ENCODE assay signal across 8 cellular contexts in the genomic region with DNA sequence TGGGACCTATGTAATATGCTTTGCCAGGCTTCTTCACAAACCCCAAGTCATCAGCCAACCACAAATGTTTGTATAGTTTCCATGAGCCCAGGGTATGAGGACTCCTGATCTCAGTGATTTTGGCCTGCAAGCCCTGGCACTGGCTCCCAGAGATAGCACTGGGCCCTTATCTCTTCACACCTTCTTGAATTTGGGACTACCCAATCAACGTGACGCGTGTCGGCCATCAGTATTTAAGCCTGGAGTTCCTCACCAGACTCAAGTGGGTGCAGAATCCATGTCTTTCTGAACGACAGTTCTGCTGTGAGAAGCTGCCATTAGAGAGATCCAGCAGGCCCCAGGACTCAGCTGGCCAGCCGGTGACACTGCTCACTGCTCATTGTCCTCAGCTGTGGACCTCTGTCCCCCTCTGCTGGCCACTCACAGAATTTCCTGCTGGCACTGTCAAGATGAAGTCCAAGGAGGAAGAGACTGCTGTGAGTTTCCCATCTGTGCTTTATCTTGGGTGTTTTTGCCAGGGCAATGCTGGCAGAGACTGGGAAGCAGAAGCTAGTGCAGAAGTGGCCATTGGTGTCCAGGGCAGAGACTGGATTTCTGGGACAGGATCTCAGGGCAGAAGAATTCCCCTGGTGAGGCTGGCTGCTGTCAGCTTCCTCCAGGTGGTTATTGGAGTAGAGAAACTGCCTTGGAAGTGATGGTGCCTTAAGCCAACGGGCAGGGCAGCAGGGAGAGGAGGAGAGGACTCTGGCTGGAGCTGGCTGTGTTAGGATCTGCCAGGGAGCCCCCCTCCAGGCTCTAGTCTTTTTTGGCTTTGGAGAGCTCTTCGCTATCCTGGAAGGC. TPM values are rescaled to one million over a fixed set of nuclear protein-coding genes. Genes with fewer than 3 reads are reported as not detected.
DNase-seq lines count a peak whose midpoint lies in the region; ATAC-seq and TF ChIP-seq lines count a peak whose summit lies in the region.

No MANE protein-coding gene starts in this region.

- whole genome bisulfite sequencing in esophagus squamous epithelium, 2 donors: 46 to 52% methylated on average over 5 to 7 of the region's 8 CpGs

- no peaks in the 10 kb centered on the region for H3K27me3 ChIP-seq in KMS-11 (ENCODE audit: insufficient read depth, low read depth)
- no peaks in the 10 kb centered on the region for H3K27me3 ChIP-seq in esophagus squamous epithelium

- H3K27ac ChIP-seq in KMS-11 (no peak overlapping the region), esophagus squamous epithelium (no peak overlapping the region)

- peaks cover 94% of the 10 kb centered on the region for H3K4me1 ChIP-seq in KMS-11 (ENCODE audit: low read depth, poor library complexity, severe bottlenecking)
- peaks cover 0 to 34% (median 16%) of the 10 kb centered on the region in 3 donors for H3K4me1 ChIP-seq in esophagus squamous epithelium

- H3K36me3 Mint-ChIP-seq in naive thymus-derived CD8-positive, alpha-beta T cell: no peaks in the 10 kb centered on the region
- H3K36me3 Mint-ChIP-seq in stimulated activated effector memory CD8-positive, alpha-beta T cell treated with anti-CD3 and anti-CD28 coated beads, Interleukin-12 subunit alpha, Interleukin-12 subunit beta, amount 100 ng/mL, for 72 hours: no peaks in the 10 kb centered on the region

- peak overlapping the region; percentile 62 for H3K4me2 ChIP-seq in KMS-11

- no peak for TF ChIP-seq POLR2A in esophagus squamous epithelium (IDR thresholded peaks at IDR 0.05)

- H3K9me3 ChIP-seq in esophagus squamous epithelium: no peaks in the 10 kb centered on the region

- no peak overlapping the region for H3K9ac ChIP-seq in KMS-11

- POLR2A ChIA-PET in naive thymus-derived CD8-positive, alpha-beta T cell (lab: Charles Lee): interaction anchor here (0.9 to 1.0 kb wide), 3 partner anchors 27 to 45 kb away, joined by 3 to 5 read pairs (median 3); a partner anchor contains a TSS

- no peaks in the 10 kb centered on the region for H4K20me1 ChIP-seq in KMS-11 (ENCODE audit: insufficient read depth)

- no peak overlapping the region for H3K4me3 Mint-ChIP-seq in naive thymus-derived CD8-positive, alpha-beta T cell
- H3K4me3 Mint-ChIP-seq in stimulated activated effector memory CD8-positive, alpha-beta T cell treated with anti-CD3 and anti-CD28 coated beads, Interleukin-12 subunit alpha, Interleukin-12 subunit beta, amount 100 ng/mL, for 72 hours: no peak overlapping the region

- H3K79me2 ChIP-seq in KMS-11 (ENCODE audit: insufficient read depth, low read depth): no peaks in the 10 kb centered on the region; the same call in 1 of the 2 replicates

- no peaks in the 10 kb centered on the region for H3K9me3 Mint-ChIP-seq in naive thymus-derived CD8-positive, alpha-beta T cell
- no peaks in the 10 kb centered on the region for H3K9me3 Mint-ChIP-seq in stimulated activated effector memory CD8-positive, alpha-beta T cell treated with anti-CD3 and anti-CD28 coated beads, Interleukin-12 subunit alpha, Interleukin-12 subunit beta, amount 100 ng/mL, for 72 hours

- H2AFZ ChIP-seq in KMS-11 (ENCODE audit: low read depth): no peak overlapping the region

- H3K27ac Mint-ChIP-seq in naive thymus-derived CD8-positive, alpha-beta T cell: peak overlapping the region in 3 of 10 donors; percentile 8 to 66 (median 14)
- peak overlapping the region; percentile 67 for H3K27ac Mint-ChIP-seq in stimulated activated effector memory CD8-positive, alpha-beta T cell treated with anti-CD3 and anti-CD28 coated beads, Interleukin-12 subunit alpha, Interleukin-12 subunit beta, amount 100 ng/mL, for 72 hours

- intact Hi-C loops in esophagus squamous epithelium (cut with DNase I): no loop called here

- peaks cover 0 to 4% (median 2%) of the 10 kb centered on the region in 4 donors for H3K4me1 Mint-ChIP-seq in naive thymus-derived CD8-positive, alpha-beta T cell
- H3K4me1 Mint-ChIP-seq in stimulated activated effector memory CD8-positive, alpha-beta T cell treated with anti-CD3 and anti-CD28 coated beads, Interleukin-12 subunit alpha, Interleukin-12 subunit beta, amount 100 ng/mL, for 72 hours: peaks cover 8% of the 10 kb centered on the region

- peak; percentile 98 for TF ChIP-seq CTCF in GM12864 (IDR thresholded peaks at IDR 0.05; ENCODE audit: low read depth, low read length, missing control alignments)
- peak; percentile 99 for TF ChIP-seq CTCF in KMS-11 (conservative IDR thresholded peaks at IDR 0.05; ENCODE audit: low read depth, low read length)
- peak; percentile 86 to 98 (median 96) for TF ChIP-seq CTCF in esophagus squamous epithelium (IDR thresholded peaks at IDR 0.05)

- no peaks in the 10 kb centered on the region for H3K36me3 ChIP-seq in KMS-11 (ENCODE audit: insufficient read depth)
- H3K36me3 ChIP-seq in esophagus squamous epithelium: no peaks in the 10 kb centered on the region

- peak; percentile 21 for DNase-seq in GM12864 (ENCODE audit: low read depth)
- peak; percentile 16 for DNase-seq in OCI-M2 (lab: John Stamatoyannopoulos, UW; ENCODE audit: unreplicated experiment)
- peak; percentile 78 for DNase-seq in activated T-cell treated with anti-CD3 and anti-CD28 coated beads for 48 hours (ENCODE audit: low read depth)
- DNase-seq in esophagus squamous epithelium (lab: John Stamatoyannopoulos, UW): peak; percentile 38
- DNase-seq in naive thymus-derived CD8-positive, alpha-beta T cell: peak; percentile 70 to 89 (median 81)
- peak; percentile 83 to 90 for DNase-seq in stimulated activated effector memory CD8-positive, alpha-beta T cell treated with anti-CD3 and anti-CD28 coated beads, Interleukin-12 subunit alpha, Interleukin-12 subunit beta, amount 100 ng/mL, for 72 hours (ENCODE audit: low spot score in 2 of 2)

- no peak overlapping the region for H3K4me3 ChIP-seq in GM12864 (ENCODE audit: low read depth, low read length)
- H3K4me3 ChIP-seq in KMS-11 (IDR thresholded peaks at IDR 0.05; ENCODE audit: insufficient read depth, low read depth, low read length): no peak overlapping the region
- no peak overlapping the region for H3K4me3 ChIP-seq in esophagus squamous epithelium

- peak; percentile 94 to 99 for ATAC-seq in naive thymus-derived CD8-positive, alpha-beta T cell
- peak; percentile 91 for ATAC-seq in stimulated activated effector memory CD8-positive, alpha-beta T cell treated with anti-CD3 and anti-CD28 coated beads, Interleukin-12 subunit alpha, Interleukin-12 subunit beta, amount 100 ng/mL, for 72 hours
- ATAC-seq in HG03095 (IDR thresholded peaks at IDR 0.05; ENCODE audit: unreplicated experiment): no peak

- peaks cover 0 to 3% (median 0%) of the 10 kb centered on the region in 5 donors for H3K27me3 Mint-ChIP-seq in naive thymus-derived CD8-positive, alpha-beta T cell

RNA-seq across cellular contexts. Expression of a gene that starts 28.4 kb away (rescaled TPM):
- total RNA-seq in esophagus squamous epithelium: 1 to 10 TPM in 1 of 4 donors, under 1 TPM in 3; 0.76 to 1.9 (median 0.91) TPM
- total RNA-seq in naive thymus-derived CD8-positive, alpha-beta T cell: 1 to 10 TPM; 3.9 to 4.7 TPM
- 1 to 10 TPM in 1 of 3 donors, under 1 TPM in 2; 0.37 to 2.0 (median 0.40) TPM for polyA plus RNA-seq in naive thymus-derived CD8-positive, alpha-beta T cell

RNA-seq across cellular contexts. Expression of a gene that starts 44.7 kb away (rescaled TPM):
- 10 to 100 TPM in 1 of 4 donors, 1 to 10 TPM in 3; 6.5 to 10.9 (median 6.9) TPM for total RNA-seq in esophagus squamous epithelium
- 10 to 100 TPM; 15.9 to 17.5 TPM for total RNA-seq in naive thymus-derived CD8-positive, alpha-beta T cell
- 1 to 10 TPM; 5.2 to 8.6 (median 7.0) TPM for polyA plus RNA-seq in naive thymus-derived CD8-positive, alpha-beta T cell

Comparison
In these comparisons a context has a peak if more than half of its experiments do, and no peak if none do; other contexts are left out.
1. DNase-seq: peak in every context shown above with its lines; median percentile 86 in stimulated activated effector memory CD8-positive, alpha-beta T cell treated with anti-CD3 and anti-CD28 coated beads, Interleukin-12 subunit alpha, Interleukin-12 subunit beta, amount 100 ng/mL, for 72 hours; 81 in naive thymus-derived CD8-positive, alpha-beta T cell; 78 in activated T-cell treated with anti-CD3 and anti-CD28 coated beads for 48 hours; 38 in esophagus squamous epithelium; 21 in GM12864; 16 in OCI-M2.